ENCODE assay signal across 7 cellular contexts in the genomic region with DNA sequence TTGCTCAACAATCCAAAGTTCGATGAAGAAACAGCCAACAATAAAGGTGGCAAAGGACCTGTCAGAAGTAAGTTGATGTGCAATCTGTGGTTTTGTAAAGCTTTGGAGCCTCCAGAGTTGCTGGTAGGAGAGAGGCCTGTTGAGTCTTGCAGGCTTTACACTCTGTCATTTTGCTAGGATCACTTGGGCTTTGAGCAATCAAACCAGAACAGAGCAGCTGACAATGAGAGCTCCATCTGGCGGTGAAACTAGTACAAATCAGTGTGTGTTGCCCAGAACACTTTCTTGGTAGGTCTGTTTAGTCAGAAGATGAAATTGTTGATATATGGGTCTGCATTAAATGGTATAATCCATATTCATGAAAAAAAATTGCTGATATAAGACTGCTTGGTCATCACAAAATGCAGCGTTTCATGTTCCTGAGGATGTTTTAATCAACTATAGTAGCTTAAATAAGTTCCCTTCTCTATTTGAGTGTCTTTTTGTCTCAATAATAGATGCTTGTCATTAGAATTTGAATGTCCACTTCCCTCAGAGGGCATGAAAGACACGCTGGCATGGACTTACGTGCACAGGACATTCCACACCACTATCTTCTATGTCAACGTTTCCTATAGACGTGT. TPM values are rescaled to one million over a fixed set of nuclear protein-coding genes. Genes with fewer than 3 reads are reported as not detected.
A peak's percentile ranks its signal among the peaks of the same experiment; 100 is the strongest.
DNase-seq lines count a peak whose midpoint lies in the region; ATAC-seq and TF ChIP-seq lines count a peak whose summit lies in the region.

No MANE protein-coding gene starts in this region.

- H3K4me3 Mint-ChIP-seq in natural killer cell, result no peak overlapping the region

- no peaks in the 10 kb centered on the region for H3K4me1 Mint-ChIP-seq in natural killer cell

- H3K27me3 Mint-ChIP-seq in natural killer cell (ENCODE audit: low read depth in 2 of 2), result peaks cover 0 to under 1% of the 10 kb centered on the region in 2 donors

- intact Hi-C loops in natural killer cell (cut with micrococcal nuclease), result loop anchor here (1.0 to 2.0 kb wide), 2 partner anchors 42 to 127 kb away; no protein-coding TSS in a partner anchor

- no peaks in the 10 kb centered on the region for H3K9me3 Mint-ChIP-seq in natural killer cell

- no peaks in the 10 kb centered on the region for H3K36me3 Mint-ChIP-seq in natural killer cell

- peak; percentile 62 for ATAC-seq in HG03521 (IDR thresholded peaks at IDR 0.05; ENCODE audit: unreplicated experiment)
- ATAC-seq in esophagus mucosa, result peak; percentile 94
- peak; percentile 72 to 81 (median 78) for ATAC-seq in natural killer cell
- peak; percentile 83 for ATAC-seq in stimulated activated naive CD8-positive, alpha-beta T cell treated with anti-CD3 and anti-CD28 coated beads, Interleukin-15, Interleukin-2, amounts not matched to agents 100 U/mL and 50 U/mL, for 24 hours

- DNase-seq in NOMO-1 treated with dmso at 0.1 percent for 144 hours (lab: John Stamatoyannopoulos, UW; ENCODE audit: unreplicated experiment) (peak; percentile 53), natural killer cell (peak; percentile 26)
- DNase-seq in activated CD8-positive, alpha-beta memory T cell treated with anti-CD3 and anti-CD28 coated beads, Interleukin-2, amount 50 U/mL, for 4 hours, result peak; percentile 60
- DNase-seq in stimulated activated naive CD8-positive, alpha-beta T cell treated with anti-CD3 and anti-CD28 coated beads, Interleukin-15, Interleukin-2, amounts not matched to agents 100 U/mL and 50 U/mL, for 24 hours, result peak; percentile 61

- H3K27ac Mint-ChIP-seq in natural killer cell, result no peak overlapping the region

- TF ChIP-seq CTCF in GM12874 (IDR thresholded peaks at IDR 0.05; ENCODE audit: insufficient read depth, low read depth, low read length), result peak; percentile 73
- TF ChIP-seq CTCF in natural killer cell (IDR thresholded peaks at IDR 0.05), result peak; percentile 69

RNA-seq across cellular contexts. Expression of a gene that starts 25.7 kb away (rescaled TPM):
- total RNA-seq in esophagus mucosa (4.1 TPM), natural killer cell (1 to 10 TPM; 1.6 to 4.7 (median 1.6) TPM)

RNA-seq across cellular contexts. Expression of a gene that starts 39.6 kb away (rescaled TPM):
- 6.1 TPM for total RNA-seq in esophagus mucosa
- total RNA-seq in natural killer cell, result 10 to 100 TPM in 1 of 3 donors, 1 to 10 TPM in 2; 8.1 to 13.6 (median 8.6) TPM

RNA-seq across cellular contexts. Expression of a gene that starts 52.4 kb away (rescaled TPM):
- total RNA-seq in esophagus mucosa, result 83.5 TPM
- 10 to 100 TPM; 56.5 to 72.3 (median 69.4) TPM for total RNA-seq in natural killer cell

Comparison
In these comparisons a context has a peak if more than half of its experiments do, and no peak if none do; other contexts are left out.
1. Peak in every context shown above with its lines: DNase-seq and ATAC-seq.